23 cellular contexts compared by ENCODE assay signal in the genomic region with DNA sequence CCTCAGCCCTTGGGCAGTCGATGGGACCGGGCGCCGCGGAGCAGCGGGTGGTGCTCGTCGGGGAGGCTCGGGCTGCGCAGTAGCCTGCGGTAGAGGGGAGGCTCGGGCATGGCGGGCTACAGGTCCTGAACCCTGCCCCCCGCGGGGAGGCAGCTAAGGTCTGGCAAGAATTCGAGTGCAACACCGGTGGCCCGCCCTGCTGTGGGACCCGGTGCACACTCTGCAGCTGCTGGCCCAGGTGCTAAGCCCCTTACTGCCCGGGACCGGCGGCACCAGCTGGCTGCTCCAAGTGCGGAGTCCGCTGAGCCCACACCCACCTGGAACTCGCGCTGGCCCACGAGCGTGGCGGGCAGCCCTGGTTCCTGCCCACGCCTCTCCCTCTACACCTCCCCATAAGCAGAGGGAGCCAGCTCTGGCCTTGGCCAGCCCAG.
"Had no signal": no experiment of that assay in that cellular context is flagged by ENCODE, and none has a peak within 500 bp of the region (broad histone marks: within the 10 kb centered on the region; RNA-seq: fewer than 3 reads in every experiment).

No MANE protein-coding gene starts in this region.

- H3K9ac ChIP-seq: SK-N-SH had no signal

- H3K27me3 Mint-ChIP-seq: activated CD4-positive, alpha-beta memory T cell treated with anti-CD3 and anti-CD28 coated beads for 36 hours; activated CD4-positive, alpha-beta T cell treated with anti-CD3 and anti-CD28 coated beads, Interleukin-2, amount 10 ng/mL, durations not matched to agents 7 days and 5 days; activated naive CD4-positive, alpha-beta T cell treated with anti-CD3 and anti-CD28 coated beads, Interleukin-2, amount 10 ng/mL, durations not matched to agents 7 days and 5 days had no signal

- ATAC-seq: activated T-cell treated with anti-CD3 and anti-CD28 coated beads, Interleukin-2, amount 50 U/mL, for 72 hours had no signal

- H3K27ac Mint-ChIP-seq: activated CD4-positive, alpha-beta memory T cell treated with anti-CD3 and anti-CD28 coated beads for 36 hours; activated CD4-positive, alpha-beta T cell treated with anti-CD3 and anti-CD28 coated beads, Interleukin-2, amount 10 ng/mL, durations not matched to agents 7 days and 5 days; activated naive CD4-positive, alpha-beta T cell treated with anti-CD3 and anti-CD28 coated beads, Interleukin-2, amount 10 ng/mL, durations not matched to agents 7 days and 5 days; activated naive CD8-positive, alpha-beta T cell treated with anti-CD3 and anti-CD28 coated beads for 36 hours; activated T-cell treated with anti-CD3 and anti-CD28 coated beads, Interleukin-2, amount 50 U/mL, for 72 hours; activated T-helper 2 cell treated with anti-CD3 and anti-CD28 coated beads, Interferon-gamma antibody, Interleukin-2, Interleukin-4, amounts not matched to agents 10 μg/mL and 5 μg/mL and 100 μg/mL, durations not matched to agents 14 hours and 24 hours and 36 hours; IgD-negative memory B cell had no signal

- H3K4me1 Mint-ChIP-seq: activated CD4-positive, alpha-beta T cell treated with anti-CD3 and anti-CD28 coated beads, Interleukin-2, amount 10 ng/mL, durations not matched to agents 7 days and 5 days; activated naive CD4-positive, alpha-beta T cell treated with anti-CD3 and anti-CD28 coated beads, Interleukin-2, amount 10 ng/mL, durations not matched to agents 7 days and 5 days; activated naive CD8-positive, alpha-beta T cell treated with anti-CD3 and anti-CD28 coated beads for 36 hours; IgD-negative memory B cell had no signal

- H3K36me3 Mint-ChIP-seq: activated CD4-positive, alpha-beta memory T cell treated with anti-CD3 and anti-CD28 coated beads for 36 hours; activated naive CD4-positive, alpha-beta T cell treated with anti-CD3 and anti-CD28 coated beads, Interleukin-2, amount 10 ng/mL, durations not matched to agents 7 days and 5 days; activated naive CD8-positive, alpha-beta T cell treated with anti-CD3 and anti-CD28 coated beads for 36 hours; IgD-negative memory B cell had no signal

- DNase-seq: activated CD4-positive, alpha-beta memory T cell treated with anti-CD3 and anti-CD28 coated beads for 36 hours; activated CD4-positive, alpha-beta T cell treated with anti-CD3 and anti-CD28 coated beads, Interleukin-2, amount 10 ng/mL, durations not matched to agents 7 days and 5 days; activated CD4-positive, CD25-positive, alpha-beta regulatory T cell; activated CD8-positive, alpha-beta memory T cell treated with anti-CD3 and anti-CD28 coated beads for 24 hours; activated gamma-delta T cell treated with Interleukin-2 at 50 U/mL for 16 hours; activated naive CD4-positive, alpha-beta T cell treated with anti-CD3 and anti-CD28 coated beads, Interleukin-2, amount 10 ng/mL, durations not matched to agents 7 days and 5 days; activated naive CD8-positive, alpha-beta T cell treated with anti-CD3 and anti-CD28 coated beads for 36 hours; activated T-cell treated with anti-CD3 and anti-CD28 coated beads, Interleukin-2, amount 50 U/mL, for 72 hours; KG1; NCI-H1048; NCI-H146; NCI-H187 treated with DMSO at 0.1 percent for 48 hours; NCI-H2107; NCI-H2171 treated with DMSO at 0.1 percent for 48 hours; NCI-H226; NCI-H526 treated with DMSO at 0.1 percent for 48 hours; NCI-H82; SJCRH30; SK-N-SH; T-helper 1 cell had no signal

- H3K9me3 ChIP-seq: SJCRH30, SK-N-SH had no signal

- H3K27me3 ChIP-seq: SJCRH30 had no signal

- H3K4me3 ChIP-seq: SJCRH30 had no signal

- H3K4me2 ChIP-seq: SK-N-SH had no signal

- H3K4me3 Mint-ChIP-seq: activated CD4-positive, alpha-beta memory T cell treated with anti-CD3 and anti-CD28 coated beads for 36 hours; activated CD4-positive, alpha-beta T cell treated with anti-CD3 and anti-CD28 coated beads, Interleukin-2, amount 10 ng/mL, durations not matched to agents 7 days and 5 days; activated naive CD4-positive, alpha-beta T cell treated with anti-CD3 and anti-CD28 coated beads, Interleukin-2, amount 10 ng/mL, durations not matched to agents 7 days and 5 days; activated naive CD8-positive, alpha-beta T cell treated with anti-CD3 and anti-CD28 coated beads for 36 hours; activated T-cell treated with anti-CD3 and anti-CD28 coated beads, Interleukin-2, amount 50 U/mL, for 72 hours; IgD-negative memory B cell had no signal

- H3K36me3 ChIP-seq: SJCRH30 had no signal

- H3K27ac ChIP-seq: SJCRH30, VCaP had no signal
